Comparison of ENCODE assay signal across 20 cellular contexts in the genomic region with DNA sequence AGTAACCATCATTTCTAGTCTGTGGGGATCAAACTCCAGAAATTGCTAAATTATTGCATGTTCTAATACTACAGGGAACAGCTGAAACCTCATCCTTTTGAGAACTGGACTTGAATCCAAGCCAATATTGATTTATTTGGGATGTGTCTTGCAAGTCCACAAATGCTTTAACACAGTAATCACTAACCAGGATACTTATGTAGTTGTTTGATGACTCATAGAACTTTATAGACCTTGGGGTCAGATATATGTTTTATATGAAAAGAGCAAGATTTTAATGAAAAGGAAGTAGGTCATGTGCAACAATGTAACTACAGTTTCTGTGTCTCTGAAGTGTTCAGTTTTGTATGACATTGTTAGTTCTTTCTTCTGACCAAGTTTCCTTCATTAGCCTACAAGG.
A peak's percentile ranks its signal among the peaks of the same experiment; 100 is the strongest.
DNase-seq lines count a peak whose midpoint lies in the region; ATAC-seq, FAIRE-seq and TF ChIP-seq lines count a peak whose summit lies in the region.
"Had no signal": no experiment of that assay in that cellular context is flagged by ENCODE, and none has a peak within 500 bp of the region (broad histone marks: within the 10 kb centered on the region; RNA-seq: fewer than 3 reads in every experiment).

No MANE protein-coding gene starts in this region.

- H3K9me3 ChIP-seq in endothelial cell of umbilical vein (replicated peaks; ENCODE audit: control insufficient read depth, insufficient read depth, low read length) (no peaks in the 10 kb centered on the region), right lobe of liver (no peaks in the 10 kb centered on the region)

- CTCF ChIA-PET in endothelial cell of umbilical vein (lab: Charles Lee): no interaction called here

- ATAC-seq in right lobe of liver: peak in 3 of 4 donors; percentile 62 to 70 (median 66)
- ATAC-seq in GM21447 (IDR thresholded peaks at IDR 0.05; ENCODE audit: unreplicated experiment): no peak
- no peak for ATAC-seq in HG03432 (IDR thresholded peaks at IDR 0.05; ENCODE audit: unreplicated experiment)
- ATAC-seq in HG02870 (IDR thresholded peaks at IDR 0.05; ENCODE audit: unreplicated experiment): no peak
- ATAC-seq: T-cell had no signal

- H2AFZ ChIP-seq in endothelial cell of umbilical vein (ENCODE audit: low read depth, low read length): no peak overlapping the region

- H3K27me3 ChIP-seq in endothelial cell of umbilical vein (ENCODE audit: control insufficient read depth in 2 of 2, insufficient read depth in 2 of 2, low read length in 2 of 2) (no peaks in the 10 kb centered on the region), right lobe of liver (no peaks in the 10 kb centered on the region)

- TF ChIP-seq POLR2A in endothelial cell of umbilical vein (IDR thresholded peaks at IDR 0.05; ENCODE audit: low read depth, low read length) (no peak), right lobe of liver (IDR thresholded peaks at IDR 0.05) (no peak)

- peak; percentile 47 for DNase-seq in EH (ENCODE audit: low read depth)
- DNase-seq in HT-29 (ENCODE audit: low spot score): peak; percentile 56
- DNase-seq in endothelial cell of umbilical vein (ENCODE audit: low read depth, low spot score): peak; percentile 18
- no peak for DNase-seq in right lobe of liver
- no peak for DNase-seq in AG20443 (ENCODE audit: low spot score)
- DNase-seq: CD4-positive, CD25-positive, alpha-beta regulatory T cell; GF-D8; KBM-7; NCI-H1048; NCI-H1436 treated with DMSO at 0.1 percent for 48 hours; NCI-H2081; NCI-H510A; NCI-H774; T-cell had no signal

- H3K9ac ChIP-seq in endothelial cell of umbilical vein (replicated peaks; ENCODE audit: extremely low read depth, insufficient read depth, low read length): no peak overlapping the region

- intact Hi-C loops in endothelial cell of umbilical vein (cut with micrococcal nuclease): no loop called here
- intact Hi-C loops in right lobe of liver (cut with DNase I): no loop called here

- no peaks in the 10 kb centered on the region for H3K9me1 ChIP-seq in endothelial cell of umbilical vein (replicated peaks; ENCODE audit: control insufficient read depth, extremely low read depth, insufficient read depth, low read length)

- H3K36me3 ChIP-seq in endothelial cell of umbilical vein (ENCODE audit: control insufficient read depth in 2 of 2, extremely low read depth in 1 of 2, insufficient read depth in 2 of 2, low read length in 2 of 2) (no peaks in the 10 kb centered on the region), right lobe of liver (no peaks in the 10 kb centered on the region)

- POLR2A ChIA-PET in endothelial cell of umbilical vein (lab: Charles Lee): no interaction called here

- no peaks in the 10 kb centered on the region for H4K20me1 ChIP-seq in endothelial cell of umbilical vein (replicated peaks; ENCODE audit: control insufficient read depth, extremely low read depth, insufficient read depth, low read length)

- dilution Hi-C loops in endothelial cell of umbilical vein (cut with MboI; ENCODE audit: extremely low pct_ligation_motif_present, low sequenced_read_pairs): no loop called here

- FAIRE-seq in endothelial cell of umbilical vein (lab: Jason Lieb, UNC): no peak
- FAIRE-seq: GM12891, H54 had no signal

- no peak overlapping the region for H3K27ac ChIP-seq in endothelial cell of umbilical vein (ENCODE audit: insufficient read depth, low read depth, low read length)
- no peak overlapping the region for H3K27ac ChIP-seq in right lobe of liver
- H3K27ac ChIP-seq: SK-N-MC had no signal

- no peak overlapping the region for H3K4me2 ChIP-seq in endothelial cell of umbilical vein (ENCODE audit: insufficient read depth, low read length)

- no peaks in the 10 kb centered on the region for H3K4me1 ChIP-seq in endothelial cell of umbilical vein (ENCODE audit: control insufficient read depth, extremely low read depth, insufficient read depth, low read length)
- H3K4me1 ChIP-seq in right lobe of liver: peaks cover 0 to 9% (median 3%) of the 10 kb centered on the region in 4 donors

- no peaks in the 10 kb centered on the region for H3K79me2 ChIP-seq in endothelial cell of umbilical vein (ENCODE audit: control insufficient read depth, insufficient read depth, low read length)

- H3K4me3 ChIP-seq in endothelial cell of umbilical vein (replicated peaks in 1 of 3; ENCODE audit: insufficient read depth in 1 of 3, low read depth in 1 of 3, low read length in 3 of 3) (no peak overlapping the region), right lobe of liver (no peak overlapping the region)
- H3K4me3 ChIP-seq: SK-N-MC had no signal

- no TSS peak for BruUV-seq in endothelial cell of umbilical vein (replicated peaks; lab: Mats Ljungman, UMichigan)

- TF ChIP-seq CTCF in endothelial cell of umbilical vein (IDR thresholded peaks at IDR 0.05; ENCODE audit: extremely low read depth in 1 of 2, insufficient read depth in 1 of 2, low read depth in 1 of 2, low read length in 2 of 2): no peak
- TF ChIP-seq CTCF in right lobe of liver (IDR thresholded peaks at IDR 0.05): no peak

TF ChIP-seq in endothelial cell of umbilical vein, 7 proteins besides CTCF, POLR2A, EP300 and RAD21:
- TF ChIP-seq, protein P1, sequence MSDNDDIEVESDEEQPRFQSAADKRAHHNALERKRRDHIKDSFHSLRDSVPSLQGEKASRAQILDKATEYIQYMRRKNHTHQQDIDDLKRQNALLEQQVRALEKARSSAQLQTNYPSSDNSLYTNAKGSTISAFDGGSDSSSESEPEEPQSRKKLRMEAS (IDR thresholded peaks at IDR 0.05; ENCODE audit: insufficient read depth, insufficient read length): no peak
- TF ChIP-seq FOS (IDR thresholded peaks at IDR 0.05; ENCODE audit: borderline replicate concordance, insufficient read depth, low read length) (peak; percentile 53), JUN (IDR thresholded peaks at IDR 0.05; ENCODE audit: borderline replicate concordance, insufficient read depth, insufficient read length, low read depth) (peak; percentile 12)

Comparison
In these comparisons a context has a peak if more than half of its experiments do, and no peak if none do; other contexts are left out.
1. DNase-seq: peak in EH (single experiment), HT-29 (single experiment) and endothelial cell of umbilical vein (single experiment); none in right lobe of liver (0 of 3) and AG20443 (single experiment).
2. ATAC-seq: peak in right lobe of liver (3 of 4); none in GM21447 (single experiment), HG03432 (single experiment) and HG02870 (single experiment).